In genomic region chr1:100894622-100895539, GRCh38 we compare ENCODE assay signal across 1 cellular context.
TF ChIP-seq lines count a peak whose summit lies in the region.

A gene with protein sequence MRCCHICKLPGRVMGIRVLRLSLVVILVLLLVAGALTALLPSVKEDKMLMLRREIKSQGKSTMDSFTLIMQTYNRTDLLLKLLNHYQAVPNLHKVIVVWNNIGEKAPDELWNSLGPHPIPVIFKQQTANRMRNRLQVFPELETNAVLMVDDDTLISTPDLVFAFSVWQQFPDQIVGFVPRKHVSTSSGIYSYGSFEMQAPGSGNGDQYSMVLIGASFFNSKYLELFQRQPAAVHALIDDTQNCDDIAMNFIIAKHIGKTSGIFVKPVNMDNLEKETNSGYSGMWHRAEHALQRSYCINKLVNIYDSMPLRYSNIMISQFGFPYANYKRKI (minus strand): TSS chr1:100894842. CDS start chr1:100888757, 6,085 bp downstream.

TF ChIP-seq in HEK293, 187 proteins besides CTCF, POLR2A, EP300 and RAD21 (continued from another document and continues in another):
- TF ChIP-seq, protein P1, sequence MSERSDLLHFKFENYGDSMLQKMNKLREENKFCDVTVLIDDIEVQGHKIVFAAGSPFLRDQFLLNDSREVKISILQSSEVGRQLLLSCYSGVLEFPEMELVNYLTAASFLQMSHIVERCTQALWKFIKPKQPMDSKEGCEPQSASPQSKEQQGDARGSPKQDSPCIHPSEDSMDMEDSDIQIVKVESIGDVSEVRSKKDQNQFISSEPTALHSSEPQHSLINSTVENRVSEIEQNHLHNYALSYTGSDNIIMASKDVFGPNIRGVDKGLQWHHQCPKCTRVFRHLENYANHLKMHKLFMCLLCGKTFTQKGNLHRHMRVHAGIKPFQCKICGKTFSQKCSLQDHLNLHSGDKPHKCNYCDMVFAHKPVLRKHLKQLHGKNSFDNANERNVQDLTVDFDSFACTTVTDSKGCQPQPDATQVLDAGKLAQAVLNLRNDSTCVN (tag by site-specific recombination; optimal IDR thresholded peaks at IDR 0.05) = peak; percentile 50
- TF ChIP-seq EGR2 (tag by site-specific recombination; IDR thresholded peaks at IDR 0.05; ENCODE audit: low read depth) = peak; percentile 62
- peak; percentile 89 for TF ChIP-seq REST (tag by site-specific recombination; IDR thresholded peaks at IDR 0.05)
- no peak for TF ChIP-seq ZNF677 (tag by site-specific recombination; IDR thresholded peaks at IDR 0.05)
- no peak for TF ChIP-seq ZNF133 (tag by site-specific recombination; IDR thresholded peaks at IDR 0.05)
- TF ChIP-seq ZNF48 (tag by site-specific recombination; IDR thresholded peaks at IDR 0.05) = no peak
- TF ChIP-seq FEZF1 (tag by site-specific recombination; IDR thresholded peaks at IDR 0.05) = peak; percentile 98
- peak; percentile 57; the same call in 1 of the 2 replicates for TF ChIP-seq PRDM4 (tag by site-specific recombination; IDR thresholded peaks at IDR 0.05)
- TF ChIP-seq, protein P2, sequence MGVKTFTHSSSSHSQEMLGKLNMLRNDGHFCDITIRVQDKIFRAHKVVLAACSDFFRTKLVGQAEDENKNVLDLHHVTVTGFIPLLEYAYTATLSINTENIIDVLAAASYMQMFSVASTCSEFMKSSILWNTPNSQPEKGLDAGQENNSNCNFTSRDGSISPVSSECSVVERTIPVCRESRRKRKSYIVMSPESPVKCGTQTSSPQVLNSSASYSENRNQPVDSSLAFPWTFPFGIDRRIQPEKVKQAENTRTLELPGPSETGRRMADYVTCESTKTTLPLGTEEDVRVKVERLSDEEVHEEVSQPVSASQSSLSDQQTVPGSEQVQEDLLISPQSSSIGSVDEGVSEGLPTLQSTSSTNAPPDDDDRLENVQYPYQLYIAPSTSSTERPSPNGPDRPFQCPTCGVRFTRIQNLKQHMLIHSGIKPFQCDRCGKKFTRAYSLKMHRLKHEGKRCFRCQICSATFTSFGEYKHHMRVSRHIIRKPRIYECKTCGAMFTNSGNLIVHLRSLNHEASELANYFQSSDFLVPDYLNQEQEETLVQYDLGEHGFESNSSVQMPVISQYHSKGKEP (tag by site-specific recombination; IDR thresholded peaks at IDR 0.05) = peak; percentile 92
- peak; percentile 100 for TF ChIP-seq ZNF394 (tag by site-specific recombination; IDR thresholded peaks at IDR 0.05; ENCODE audit: borderline replicate concordance)
- no peak for TF ChIP-seq ZNF645 (tag by site-specific recombination; IDR thresholded peaks at IDR 0.05)
- peak; percentile 76 for TF ChIP-seq KLF1 (tag by site-specific recombination; IDR thresholded peaks at IDR 0.05)
- peak; percentile 64 for TF ChIP-seq ZNF843 (tag by site-specific recombination; IDR thresholded peaks at IDR 0.05)
- TF ChIP-seq ZNF416 (tag by site-specific recombination; IDR thresholded peaks at IDR 0.05) = no peak
- peak; percentile 85 for TF ChIP-seq ZBTB17 (tag by site-specific recombination; IDR thresholded peaks at IDR 0.05)
- TF ChIP-seq, protein P3, sequence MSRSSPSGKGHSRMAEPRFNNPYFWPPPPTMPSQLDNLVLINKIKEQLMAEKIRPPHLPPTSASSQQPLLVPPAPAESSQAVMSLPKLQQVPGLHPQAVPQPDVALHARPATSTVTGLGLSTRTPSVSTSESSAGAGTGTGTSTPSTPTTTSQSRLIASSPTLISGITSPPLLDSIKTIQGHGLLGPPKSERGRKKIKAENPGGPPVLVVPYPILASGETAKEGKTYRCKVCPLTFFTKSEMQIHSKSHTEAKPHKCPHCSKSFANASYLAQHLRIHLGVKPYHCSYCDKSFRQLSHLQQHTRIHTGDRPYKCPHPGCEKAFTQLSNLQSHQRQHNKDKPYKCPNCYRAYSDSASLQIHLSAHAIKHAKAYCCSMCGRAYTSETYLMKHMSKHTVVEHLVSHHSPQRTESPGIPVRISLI (tag by site-specific recombination; IDR thresholded peaks at IDR 0.05) = peak; percentile 96
- TF ChIP-seq KLF16 (tag by site-specific recombination; IDR thresholded peaks at IDR 0.05) = 0 out of 2 replicates have a peak, but pooled peaks have one; percentile 26
- TF ChIP-seq ZEB2 (tag by site-specific recombination; IDR thresholded peaks at IDR 0.05) = peak; percentile 77; the same call in 1 of the 2 replicates
- no peak for TF ChIP-seq ZNF701 (tag by site-specific recombination; IDR thresholded peaks at IDR 0.05)
- peak; percentile 78 for TF ChIP-seq ZIC2 (tag by site-specific recombination; IDR thresholded peaks at IDR 0.05)
- no peak for TF ChIP-seq ZNF670 (tag by site-specific recombination; IDR thresholded peaks at IDR 0.05; ENCODE audit: low read depth)
- no peak for TF ChIP-seq ZNF26 (tag by site-specific recombination; IDR thresholded peaks at IDR 0.05)
- no peak for TF ChIP-seq OVOL3 (tag by site-specific recombination; IDR thresholded peaks at IDR 0.05)
- peak; percentile 80 for TF ChIP-seq ZXDB (tag by site-specific recombination; IDR thresholded peaks at IDR 0.05)
- peak; percentile 35; the same call in 1 of the 2 replicates for TF ChIP-seq GLI2 (tag by site-specific recombination; IDR thresholded peaks at IDR 0.05; ENCODE audit: borderline replicate concordance, low read depth)
- peak; percentile 84 for TF ChIP-seq ZBTB11 (tag by site-specific recombination; conservative IDR thresholded peaks at IDR 0.05; ENCODE audit: low read depth)
- TF ChIP-seq YY1 (tag by site-specific recombination; IDR thresholded peaks at IDR 0.05) = 0 out of 2 replicates have a peak, but pooled peaks have one; percentile 51
- no peak for TF ChIP-seq BCL11B (tag by site-specific recombination; IDR thresholded peaks at IDR 0.05; ENCODE audit: low read depth)
- no peak for TF ChIP-seq ZBTB7A (tag by site-specific recombination; IDR thresholded peaks at IDR 0.05; ENCODE audit: low read depth)
- TF ChIP-seq ZNF76 (tag by site-specific recombination; IDR thresholded peaks at IDR 0.05; ENCODE audit: borderline replicate concordance, low read depth) = peak; percentile 95
- peak; percentile 84; the same call in 1 of the 2 replicates for TF ChIP-seq ZBTB20 (tag by site-specific recombination; IDR thresholded peaks at IDR 0.05)
- no peak for TF ChIP-seq ZNF292 (tag by site-specific recombination; IDR thresholded peaks at IDR 0.05; ENCODE audit: borderline replicate concordance, low read depth)
- peak; percentile 70 for TF ChIP-seq ZSCAN30 (tag by site-specific recombination; IDR thresholded peaks at IDR 0.05)
- TF ChIP-seq IKZF3 (tag by site-specific recombination; IDR thresholded peaks at IDR 0.05) = peak; percentile 97
- TF ChIP-seq ZNF366 (tag by site-specific recombination; conservative IDR thresholded peaks at IDR 0.05) = peak; percentile 88
